In the genomic region with DNA sequence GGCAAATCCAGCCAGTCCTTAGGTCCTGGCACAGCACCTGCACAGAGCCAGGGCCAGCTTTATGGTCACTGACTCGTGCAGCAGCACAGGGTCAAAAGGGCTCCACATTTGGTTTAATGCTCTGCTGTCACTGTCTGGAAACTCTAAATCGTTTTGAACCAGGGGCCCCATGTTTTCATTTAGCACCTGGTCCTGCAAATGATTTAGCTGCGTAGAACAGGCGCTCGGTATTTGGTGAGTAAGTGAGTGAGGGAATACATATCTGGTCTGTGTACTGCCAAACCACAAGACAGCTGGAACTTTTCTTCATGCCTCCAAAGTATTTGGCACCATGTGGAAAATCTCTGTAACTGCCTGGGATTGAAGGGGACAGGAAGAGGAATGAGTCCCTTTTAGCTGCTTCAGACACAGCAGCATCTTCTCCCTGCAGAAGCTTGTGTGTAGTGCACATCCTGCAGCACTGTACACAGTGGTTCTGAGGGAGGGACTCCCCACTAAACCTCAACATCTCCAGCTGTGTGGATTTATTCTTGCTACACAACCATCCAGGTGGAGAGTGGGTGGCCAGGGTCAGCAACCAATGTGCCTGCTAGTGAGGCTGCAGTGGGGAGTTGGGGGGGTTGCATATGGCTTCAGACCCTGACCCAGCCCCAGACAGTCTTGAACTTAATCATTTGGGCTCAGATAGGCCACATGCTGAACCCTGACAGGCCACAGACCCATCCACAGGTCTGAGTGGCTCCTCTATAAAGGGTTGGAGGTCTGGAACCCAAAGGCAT, we compare ENCODE assay signal across 14 cellular contexts. TPM values are rescaled to one million over a fixed set of nuclear protein-coding genes. Genes with fewer than 3 reads are reported as not detected.
A peak's percentile ranks its signal among the peaks of the same experiment; 100 is the strongest.
DNase-seq lines count a peak whose midpoint lies in the region; ATAC-seq and TF ChIP-seq lines count a peak whose summit lies in the region.
"Had no signal": no experiment of that assay in that cellular context is flagged by ENCODE, and none has a peak within 500 bp of the region (broad histone marks: within the 10 kb centered on the region; RNA-seq: fewer than 3 reads in every experiment).

No MANE protein-coding gene starts in this region.

- H3K36me3 ChIP-seq in DND-41 (ENCODE audit: insufficient read depth, low read length), result no peaks in the 10 kb centered on the region
- no peaks in the 10 kb centered on the region for H3K36me3 ChIP-seq in HAP-1 (replicated peaks)

- no peaks in the 10 kb centered on the region for H4K20me1 ChIP-seq in DND-41 (ENCODE audit: insufficient read depth, low read length)

- TF ChIP-seq CTCF in DND-41 (IDR thresholded peaks at IDR 0.05; ENCODE audit: borderline replicate concordance, extremely low read depth, low read length, poor library complexity, severe bottlenecking) (no peak), fibroblast of pulmonary artery (IDR thresholded peaks at IDR 0.05; ENCODE audit: low read length, missing control alignments) (no peak)

- in situ Hi-C loops in HAP-1 (cut with MboI; ENCODE audit: low sequenced_read_pairs), result loop anchor here (5.0 kb wide), 1 partner anchor 49 kb away; no protein-coding TSS in a partner anchor

- peak; percentile 75 for ATAC-seq in DND-41 (ENCODE audit: insufficient read depth, low read depth)
- no peak for ATAC-seq in GM18519 (IDR thresholded peaks at IDR 0.05; ENCODE audit: low FRiP score, unreplicated experiment)
- no peak for ATAC-seq in HG03469 (IDR thresholded peaks at IDR 0.05; ENCODE audit: unreplicated experiment)
- ATAC-seq: stimulated activated memory B cell treated with anti-CD40 and anti-IgM and Interleukin-4, amounts not matched to agents 10 μg/mL and 1 μg/mL and 100 μg/mL, for 72 hours had no signal

- H3K9ac ChIP-seq in DND-41 (ENCODE audit: low read depth, low read length), result no peak overlapping the region

- no peaks in the 10 kb centered on the region for H3K9me3 ChIP-seq in DND-41 (ENCODE audit: insufficient read depth, low read length, severe bottlenecking)
- H3K9me3 ChIP-seq in HAP-1, result no peaks in the 10 kb centered on the region
- H3K9me3 ChIP-seq: Caco-2 had no signal

- H3K4me3 ChIP-seq in DND-41 (ENCODE audit: low read depth in 1 of 2, low read length in 2 of 2) (no peak overlapping the region), fibroblast of pulmonary artery (replicated peaks; ENCODE audit: low read depth, low read length) (no peak overlapping the region), HAP-1 (no peak overlapping the region)
- H3K4me3 ChIP-seq: hepatocyte had no signal

- no peak overlapping the region for H2AFZ ChIP-seq in DND-41 (ENCODE audit: low read depth, low read length)
- H2AFZ ChIP-seq: hepatocyte had no signal

- H3K79me2 ChIP-seq in DND-41 (ENCODE audit: insufficient read depth, low read length), result no peaks in the 10 kb centered on the region
- H3K79me2 ChIP-seq: hepatocyte had no signal

- DNase-seq in DND-41, result peak; percentile 50
- peak; percentile 94 for DNase-seq in RPMI7951 (ENCODE audit: low read depth)
- peak; percentile 90 for DNase-seq in fibroblast of pulmonary artery (ENCODE audit: low read depth)
- DNase-seq in non-pigmented ciliary epithelial cell (ENCODE audit: low read depth), result peak; percentile 81
- DNase-seq in HAP-1 (ENCODE audit: low spot score in 2 of 2), result no peak
- DNase-seq in NCI-H446 (lab: John Stamatoyannopoulos, UW), result no peak
- DNase-seq: Caco-2; NCI-H2081; stimulated activated CD4-positive, alpha-beta T cell treated with anti-CD3 and anti-CD28 coated beads, Interleukin-15, amount 100 ng/mL, for 24 hours had no signal

- H3K4me2 ChIP-seq in DND-41 (ENCODE audit: insufficient read depth, low read length), result no peak overlapping the region
- H3K4me2 ChIP-seq: hepatocyte had no signal

- H3K4me1 ChIP-seq in DND-41 (ENCODE audit: insufficient read depth, low read length) (peaks cover 13% of the 10 kb centered on the region), HAP-1 (peaks cover 8% of the 10 kb centered on the region)

- no peaks in the 10 kb centered on the region for H3K27me3 ChIP-seq in DND-41 (ENCODE audit: insufficient read depth, low read length, poor library complexity)
- no peaks in the 10 kb centered on the region for H3K27me3 ChIP-seq in HAP-1 (ENCODE audit: low read depth)
- H3K27me3 ChIP-seq: hepatocyte had no signal

- no peak overlapping the region for H3K27ac ChIP-seq in DND-41 (ENCODE audit: low read length)
- H3K27ac ChIP-seq: hepatocyte had no signal

RNA-seq across cellular contexts. Expression of a gene that starts 1.1 kb away (rescaled TPM):
- not detected in 2 replicates for total RNA-seq in RPMI7951 (2014; rRNA removed; shearing (Covaris generic))
- total RNA-seq: Caco-2, hepatocyte, OCI-LY7 had no signal

RNA-seq across cellular contexts. Expression of a gene that starts 15.9 kb away (rescaled TPM):
- 13.8 and 14.5 TPM in 2 replicates for total RNA-seq in RPMI7951 (2014; rRNA removed; shearing (Covaris generic))

RNA-seq across cellular contexts. Expression of a gene that starts 37.8 kb away (rescaled TPM):
- total RNA-seq in RPMI7951 (2014; rRNA removed; shearing (Covaris generic)), result 6.2 and 7.8 TPM in 2 replicates

RNA-seq across cellular contexts. Expression of a gene that starts 55.7 kb away (rescaled TPM):
- total RNA-seq in RPMI7951 (2014; rRNA removed; shearing (Covaris generic)), result 43.6 and 54.9 TPM in 2 replicates

Comparison
In these comparisons a context has a peak if more than half of its experiments do, and no peak if none do; other contexts are left out.
1. DNase-seq: peak in DND-41 (single experiment), RPMI7951 (single experiment), fibroblast of pulmonary artery (single experiment) and non-pigmented ciliary epithelial cell (single experiment); none in HAP-1 (0 of 2) and NCI-H446 (0 of 2).